In genomic region chr2:70258532-70258875, GRCh38 we compare ENCODE assay signal across 1 cellular context.
TF ChIP-seq lines count a peak whose summit lies in the region.

No MANE protein-coding gene starts in this region.

TF ChIP-seq in GM23338, 12 proteins besides CTCF, POLR2A, EP300 and RAD21:
- no peak for TF ChIP-seq ZNF462 (CRISPR knock-in tag; IDR thresholded peaks at IDR 0.05)
- no peak for TF ChIP-seq CREB1 (CRISPR knock-in tag; IDR thresholded peaks at IDR 0.05; ENCODE audit: low read depth)
- TF ChIP-seq EZH2phosphoT487 (IDR thresholded peaks at IDR 0.05; ENCODE audit: unreplicated experiment): no peak
- no peak for TF ChIP-seq POLR2AphosphoS5 (IDR thresholded peaks at IDR 0.05; ENCODE audit: low read depth)
- no peak for TF ChIP-seq NANOG (IDR thresholded peaks at IDR 0.05; ENCODE audit: borderline replicate concordance)
TF ChIP-seq in GM23338: peak in this region for 0.
